In the genomic region with DNA sequence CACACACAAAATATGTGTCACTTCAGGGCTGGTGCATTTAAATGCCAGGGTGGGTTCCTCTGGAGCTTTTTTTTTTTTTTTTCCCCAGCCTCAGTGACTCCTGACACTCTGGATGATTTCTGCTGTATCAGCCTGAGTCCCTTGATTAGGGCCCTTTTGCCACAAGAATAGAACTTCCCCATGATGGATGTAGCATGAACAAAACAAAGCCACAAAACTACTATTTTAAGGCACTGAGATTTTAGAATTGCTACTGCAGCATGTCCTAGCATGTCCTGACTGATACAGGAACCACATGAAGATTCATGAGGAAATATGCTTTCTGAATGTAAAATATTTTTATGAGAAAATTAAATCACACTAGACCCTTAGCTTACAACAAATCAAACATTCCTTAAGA, we compare ENCODE assay signal across 17 cellular contexts. TPM values are rescaled to one million over a fixed set of nuclear protein-coding genes. Genes with fewer than 3 reads are reported as not detected.
DNase-seq lines count a peak whose midpoint lies in the region; FAIRE-seq and TF ChIP-seq lines count a peak whose summit lies in the region.
"Had no signal": no experiment of that assay in that cellular context is flagged by ENCODE, and none has a peak within 500 bp of the region (broad histone marks: within the 10 kb centered on the region; RNA-seq: fewer than 3 reads in every experiment).

No MANE protein-coding gene starts in this region.

- H3K4me3 ChIP-seq in breast epithelium (no peak overlapping the region), bronchial epithelial cell (ENCODE audit: low read depth, low read length) (no peak overlapping the region), esophagus squamous epithelium (no peak overlapping the region)
- H3K4me3 ChIP-seq: SJSA1 had no signal

- H3K27me3 Mint-ChIP-seq in MCF 10A (ENCODE audit: insufficient read depth, unreplicated experiment), result no peaks in the 10 kb centered on the region

- H3K27ac Mint-ChIP-seq in MCF 10A (ENCODE audit: low read depth, unreplicated experiment), result peak overlapping the region; percentile 42

- CTCF ChIA-PET in MCF 10A (lab: Yijun Ruan, JAX), result interaction anchor here (0.6 to 1.5 kb wide), 7 partner anchors 16 to 481 kb away, joined by 3 to 9 read pairs (median 4); no protein-coding TSS in a partner anchor

- FAIRE-seq in bronchial epithelial cell (lab: Jason Lieb, UNC), result no peak

- no peaks in the 10 kb centered on the region for H3K9me3 Mint-ChIP-seq in MCF 10A (ENCODE audit: unreplicated experiment)

- no peak for TF ChIP-seq POLR2A in breast epithelium (IDR thresholded peaks at IDR 0.05)
- no peak for TF ChIP-seq POLR2A in esophagus squamous epithelium (IDR thresholded peaks at IDR 0.05)

- intact Hi-C loops in MCF 10A (cut with micrococcal nuclease) (no loop called here), breast epithelium (cut with DNase I; ENCODE audit: low total_unique reads) (no loop called here), esophagus squamous epithelium (cut with DNase I) (no loop called here)

- TF ChIP-seq CTCF in MCF 10A (IDR thresholded peaks at IDR 0.05; ENCODE audit: unreplicated experiment), result no peak
- TF ChIP-seq CTCF in breast epithelium (IDR thresholded peaks at IDR 0.05), result no peak
- TF ChIP-seq CTCF in bronchial epithelial cell (IDR thresholded peaks at IDR 0.05; ENCODE audit: insufficient read depth, low read length, severe bottlenecking), result no peak
- TF ChIP-seq CTCF in esophagus squamous epithelium (IDR thresholded peaks at IDR 0.05), result no peak

- DNase-seq in MCF 10A (ENCODE audit: unreplicated experiment), result no peak
- DNase-seq in breast epithelium (ENCODE audit: low spot score in 2 of 2), result no peak
- peak; percentile 70 for DNase-seq in MV-4-11 (lab: John Stamatoyannopoulos, UW)
- peak; percentile 59 for DNase-seq in bronchial epithelial cell (ENCODE audit: low read depth)
- no peak for DNase-seq in KG1 (lab: John Stamatoyannopoulos, UW)
- DNase-seq in esophagus squamous epithelium (lab: John Stamatoyannopoulos, UW), result no peak
- no peak for DNase-seq in amygdala (lab: John Stamatoyannopoulos, UW)
- DNase-seq: COR-L47, H7, NCI-H1436, NCI-H510A, NCI-H82 had no signal

- POLR2A ChIA-PET in MCF 10A (lab: Yijun Ruan, JAX), result interaction anchor here (0.7 kb wide), 1 partner anchor 13 kb away, joined by 3 read pairs; no protein-coding TSS in a partner anchor

- H3K9me3 ChIP-seq in breast epithelium, result no peaks in the 10 kb centered on the region
- no peaks in the 10 kb centered on the region for H3K9me3 ChIP-seq in esophagus squamous epithelium
- H3K9me3 ChIP-seq: SJSA1 had no signal

- BruUV-seq in MCF 10A (replicated peaks; lab: Mats Ljungman, UMichigan), result no TSS peak

- H3K4me1 Mint-ChIP-seq in MCF 10A (ENCODE audit: insufficient read depth, unreplicated experiment), result no peaks in the 10 kb centered on the region

- no peak overlapping the region for H3K4me3 Mint-ChIP-seq in MCF 10A (ENCODE audit: unreplicated experiment)

- H3K36me3 ChIP-seq in breast epithelium (no peaks in the 10 kb centered on the region), bronchial epithelial cell (ENCODE audit: control insufficient read depth, insufficient read depth, low read length) (no peaks in the 10 kb centered on the region), esophagus squamous epithelium (no peaks in the 10 kb centered on the region)
- H3K36me3 ChIP-seq: SJSA1 had no signal

- H3K4me1 ChIP-seq in breast epithelium, result no peaks in the 10 kb centered on the region
- peaks cover 0 to 10% (median 0%) of the 10 kb centered on the region in 3 donors for H3K4me1 ChIP-seq in esophagus squamous epithelium
- H3K4me1 ChIP-seq: SJSA1 had no signal

- H3K36me3 Mint-ChIP-seq in MCF 10A (ENCODE audit: insufficient read depth, unreplicated experiment), result no peaks in the 10 kb centered on the region

- H3K27me3 ChIP-seq in breast epithelium (no peaks in the 10 kb centered on the region), bronchial epithelial cell (ENCODE audit: control insufficient read depth, insufficient read depth, low read length) (no peaks in the 10 kb centered on the region), esophagus squamous epithelium (peaks cover 0 to 35% (median 0%) of the 10 kb centered on the region in 4 donors)
- H3K27me3 ChIP-seq: SJSA1 had no signal

- H3K27ac ChIP-seq in breast epithelium (no peak overlapping the region), esophagus squamous epithelium (no peak overlapping the region)
- H3K27ac ChIP-seq: RWPE1, SJSA1 had no signal

RNA-seq across cellular contexts. Expression of a gene that starts 13.9 kb away (rescaled TPM):
- total RNA-seq in MCF 10A (2022), result not detected in 2 replicates
- 1 to 10 TPM in 2 of 3 donors, not detected in 1; 2.6 to 2.9 TPM for total RNA-seq in breast epithelium
- total RNA-seq in bronchial epithelial cell, result 0.38 TPM in 1 of 2 replicates, not detected in the other
- total RNA-seq in esophagus squamous epithelium, result under 1 TPM in 1 of 4 donors, not detected in 3; 0.35 TPM
- total RNA-seq: H7, HT-29, LHCN-M2, OCI-LY7, SJSA1 had no signal

RNA-seq across cellular contexts. Expression of a gene that starts 21.1 kb away (rescaled TPM):
- total RNA-seq in MCF 10A (2022) (264 and 352 TPM in 2 replicates), breast epithelium (100 to 1,000 TPM; 157 to 206 (median 162) TPM), bronchial epithelial cell (275 and 335 TPM in 2 replicates), esophagus squamous epithelium (100 to 1,000 TPM; 114 to 229 (median 170) TPM)

Comparison
In these comparisons a context has a peak if more than half of its experiments do, and no peak if none do; other contexts are left out.
1. DNase-seq: peak in MV-4-11 (single experiment) and bronchial epithelial cell (single experiment); none in MCF 10A (single experiment), breast epithelium (0 of 2), KG1 (single experiment), esophagus squamous epithelium (single experiment) and amygdala (0 of 56).